In the genomic region with DNA sequence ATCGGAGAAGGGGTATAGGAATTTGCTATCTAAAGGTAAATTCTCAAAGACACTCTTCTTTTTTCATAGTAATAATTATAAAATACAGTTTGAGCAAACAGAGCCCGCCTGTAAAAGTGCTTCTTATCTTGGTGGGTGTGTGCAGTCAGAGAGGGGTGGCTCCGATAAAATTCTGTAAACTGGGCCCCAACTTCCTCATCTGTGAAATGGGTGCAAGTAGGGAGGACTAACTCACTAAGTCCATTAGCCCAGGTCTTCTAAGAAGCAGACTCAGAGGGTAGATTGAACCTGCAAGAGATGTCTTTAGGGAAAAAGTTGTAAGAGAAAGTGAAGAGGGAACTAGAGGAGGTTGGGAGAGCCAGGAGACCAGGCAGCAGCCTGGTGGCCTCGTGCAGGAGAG, we compare ENCODE assay signal across 24 cellular contexts.
DNase-seq lines count a peak whose midpoint lies in the region; ATAC-seq and TF ChIP-seq lines count a peak whose summit lies in the region.
"Had no signal": no experiment of that assay in that cellular context is flagged by ENCODE, and none has a peak within 500 bp of the region (broad histone marks: within the 10 kb centered on the region; RNA-seq: fewer than 3 reads in every experiment).

No MANE protein-coding gene starts in this region.

- H3K27me3 ChIP-seq in colonic mucosa = no peaks in the 10 kb centered on the region
- no peaks in the 10 kb centered on the region for H3K27me3 ChIP-seq in mucosa of rectum (ENCODE audit: control insufficient read depth in 2 of 2, insufficient read depth in 2 of 2, low read length in 2 of 2)
- H3K27me3 ChIP-seq in vagina = no peaks in the 10 kb centered on the region
- H3K27me3 ChIP-seq: BLaER1 treated with 17β-estradiol and CSF1 and Interleukin-3, amounts not matched to agents 10 nM and 100 nM had no signal

- no peak for TF ChIP-seq POLR2A in vagina (IDR thresholded peaks at IDR 0.05)

- H3K9me3 ChIP-seq in colonic mucosa = no peaks in the 10 kb centered on the region
- no peaks in the 10 kb centered on the region for H3K9me3 ChIP-seq in mucosa of rectum (ENCODE audit: control insufficient read depth in 2 of 2, low read length in 2 of 2)
- H3K9me3 ChIP-seq in vagina = no peaks in the 10 kb centered on the region
- H3K9me3 ChIP-seq: A549; BE2C; BLaER1 treated with 17β-estradiol and CSF1 and Interleukin-3, amounts not matched to agents 10 nM and 100 nM had no signal

- no peaks in the 10 kb centered on the region for H3K4me1 ChIP-seq in colonic mucosa
- peaks cover 6 to 30% of the 10 kb centered on the region in 2 donors for H3K4me1 ChIP-seq in mucosa of rectum (ENCODE audit: control insufficient read depth in 2 of 2, insufficient read depth in 2 of 2, low read length in 2 of 2)
- H3K4me1 ChIP-seq in vagina = peaks cover 4% of the 10 kb centered on the region
- H3K4me1 ChIP-seq: BE2C had no signal

- peak overlapping the region; percentile 10 for H3K27ac Mint-ChIP-seq in activated T-helper 17 cell treated with anti-CD3 and anti-CD28 coated beads, Interleukin-2, amount 50 U/mL, for 72 hours
- peak overlapping the region; percentile 1 for H3K27ac Mint-ChIP-seq in stimulated activated naive B cell treated with anti-CD40 and anti-IgM and Interleukin-4, amounts not matched to agents 10 μg/mL and 1 μg/mL and 100 μg/mL, for 72 hours
- H3K27ac Mint-ChIP-seq: CD4-positive, alpha-beta T cell; CD8-positive, alpha-beta memory T cell had no signal

- H3K27me3 Mint-ChIP-seq in activated T-helper 17 cell treated with anti-CD3 and anti-CD28 coated beads, Interleukin-2, amount 50 U/mL, for 72 hours = peaks cover 12% of the 10 kb centered on the region
- H3K27me3 Mint-ChIP-seq in stimulated activated naive B cell treated with anti-CD40 and anti-IgM and Interleukin-4, amounts not matched to agents 10 μg/mL and 1 μg/mL and 100 μg/mL, for 72 hours = peaks cover 0 to 4% of the 10 kb centered on the region in 2 donors
- H3K27me3 Mint-ChIP-seq: CD4-positive, alpha-beta T cell had no signal

- no peak for ATAC-seq in activated T-helper 17 cell treated with anti-CD3 and anti-CD28 coated beads, Interleukin-2, amount 50 U/mL, for 72 hours (replicated peaks)
- no peak for ATAC-seq in stimulated activated naive B cell treated with anti-CD40 and anti-IgM and Interleukin-4, amounts not matched to agents 10 μg/mL and 1 μg/mL and 100 μg/mL, for 72 hours (replicated peaks)
- ATAC-seq in omental fat pad (ENCODE audit: low FRiP score) = no peak
- ATAC-seq: A549, GM12878 had no signal

- no peaks in the 10 kb centered on the region for H3K36me3 ChIP-seq in colonic mucosa
- no peaks in the 10 kb centered on the region for H3K36me3 ChIP-seq in mucosa of rectum (ENCODE audit: control insufficient read depth in 2 of 2, insufficient read depth in 2 of 2, low read length in 2 of 2)
- no peaks in the 10 kb centered on the region for H3K36me3 ChIP-seq in vagina
- H3K36me3 ChIP-seq: BE2C; BLaER1 treated with 17β-estradiol and CSF1 and Interleukin-3, amounts not matched to agents 10 nM and 100 nM had no signal

- H3K9ac ChIP-seq in colonic mucosa (ENCODE audit: low read depth in 2 of 2, low read length in 2 of 2) (no peak overlapping the region), mucosa of rectum (ENCODE audit: low read depth in 1 of 2, low read length in 2 of 2) (no peak overlapping the region)
- H3K9ac ChIP-seq: BLaER1 treated with 17β-estradiol and CSF1 and Interleukin-3, amounts not matched to agents 10 nM and 100 nM; GM23248 had no signal

- H3K4me3 ChIP-seq in colonic mucosa (no peak overlapping the region), mucosa of rectum (ENCODE audit: low read length in 2 of 2) (no peak overlapping the region), vagina (no peak overlapping the region)
- H3K4me3 ChIP-seq: A549; BLaER1 treated with 17β-estradiol and CSF1 and Interleukin-3, amounts not matched to agents 10 nM and 100 nM; GM12878; GM23248 had no signal

- peaks cover 1% of the 10 kb centered on the region for H3K4me1 Mint-ChIP-seq in activated T-helper 17 cell treated with anti-CD3 and anti-CD28 coated beads, Interleukin-2, amount 50 U/mL, for 72 hours
- H3K4me1 Mint-ChIP-seq in stimulated activated naive B cell treated with anti-CD40 and anti-IgM and Interleukin-4, amounts not matched to agents 10 μg/mL and 1 μg/mL and 100 μg/mL, for 72 hours = peaks cover 20 to 24% of the 10 kb centered on the region in 2 donors

- no peaks in the 10 kb centered on the region for H3K36me3 Mint-ChIP-seq in activated T-helper 17 cell treated with anti-CD3 and anti-CD28 coated beads, Interleukin-2, amount 50 U/mL, for 72 hours (ENCODE audit: low read depth)
- peaks cover 0 to under 1% of the 10 kb centered on the region in 2 donors for H3K36me3 Mint-ChIP-seq in stimulated activated naive B cell treated with anti-CD40 and anti-IgM and Interleukin-4, amounts not matched to agents 10 μg/mL and 1 μg/mL and 100 μg/mL, for 72 hours
- H3K36me3 Mint-ChIP-seq: CD8-positive, alpha-beta memory T cell had no signal

- no peak for TF ChIP-seq CTCF in colonic mucosa (IDR thresholded peaks at IDR 0.05)
- TF ChIP-seq CTCF in omental fat pad (IDR thresholded peaks at IDR 0.05) = no peak
- TF ChIP-seq CTCF in vagina (IDR thresholded peaks at IDR 0.05) = no peak

- no peaks in the 10 kb centered on the region for H3K9me3 Mint-ChIP-seq in activated T-helper 17 cell treated with anti-CD3 and anti-CD28 coated beads, Interleukin-2, amount 50 U/mL, for 72 hours
- no peaks in the 10 kb centered on the region for H3K9me3 Mint-ChIP-seq in stimulated activated naive B cell treated with anti-CD40 and anti-IgM and Interleukin-4, amounts not matched to agents 10 μg/mL and 1 μg/mL and 100 μg/mL, for 72 hours
- H3K9me3 Mint-ChIP-seq: CD4-positive, alpha-beta T cell had no signal

- H3K4me3 Mint-ChIP-seq in activated T-helper 17 cell treated with anti-CD3 and anti-CD28 coated beads, Interleukin-2, amount 50 U/mL, for 72 hours = no peak overlapping the region
- no peak overlapping the region for H3K4me3 Mint-ChIP-seq in stimulated activated naive B cell treated with anti-CD40 and anti-IgM and Interleukin-4, amounts not matched to agents 10 μg/mL and 1 μg/mL and 100 μg/mL, for 72 hours
- H3K4me3 Mint-ChIP-seq: CD14-positive monocyte; CD4-positive, alpha-beta T cell; CD8-positive, alpha-beta memory T cell had no signal

- H3K27ac ChIP-seq in colonic mucosa (peak overlapping the region; percentile 63), mucosa of rectum (ENCODE audit: low read depth in 2 of 2, low read length in 2 of 2) (peak overlapping the region; percentile 20 to 61), vagina (no peak overlapping the region)
- H3K27ac ChIP-seq: A549; BLaER1 treated with 17β-estradiol and CSF1 and Interleukin-3, amounts not matched to agents 10 nM and 100 nM; GM23248 had no signal

- DNase-seq in colonic mucosa = no peak
- DNase-seq in stimulated activated naive B cell treated with anti-CD40 and anti-IgM and Interleukin-4, amounts not matched to agents 10 μg/mL and 1 μg/mL and 100 μg/mL, for 72 hours = no peak
- DNase-seq in NCI-H1092 (lab: John Stamatoyannopoulos, UW) = no peak
- DNase-seq in omental fat pad (ENCODE audit: low spot score) = no peak
- DNase-seq in vagina (ENCODE audit: extremely low spot score in 2 of 2) = no peak
- DNase-seq: 8988T; ACHN; AML-193; BE2C; CD4-positive, alpha-beta T cell; CD8-positive, alpha-beta memory T cell; DMS 273 treated with DMSO at 0.1 percent for 48 hours; DMS79; EL; GDM1; GM23248; H7; HCEC 1CT had no signal

- intact Hi-C loops in colonic mucosa (cut with DNase I) = no loop called here
- intact Hi-C loops in vagina (cut with DNase I) = no loop called here
